Comparison of ENCODE assay signal across 21 cellular contexts in genomic region chr16:57759131-57759530, GRCh38. TPM values are rescaled to one million over a fixed set of nuclear protein-coding genes. Genes with fewer than 3 reads are reported as not detected.
A peak's percentile ranks its signal among the peaks of the same experiment; 100 is the strongest.
DNase-seq lines count a peak whose midpoint lies in the region; ATAC-seq, FAIRE-seq and TF ChIP-seq lines count a peak whose summit lies in the region.
"Had no signal": no experiment of that assay in that cellular context is flagged by ENCODE, and none has a peak within 500 bp of the region (broad histone marks: within the 10 kb centered on the region; RNA-seq: fewer than 3 reads in every experiment).

No MANE protein-coding gene starts in this region.

- H3K9me3 Mint-ChIP-seq in stimulated activated effector memory CD8-positive, alpha-beta T cell treated with anti-CD3 and anti-CD28 coated beads, Interleukin-12 subunit alpha, Interleukin-12 subunit beta, amount 100 ng/mL, for 72 hours = no peaks in the 10 kb centered on the region
- no peaks in the 10 kb centered on the region for H3K9me3 Mint-ChIP-seq in neural progenitor cell

- H3K9ac ChIP-seq in kidney (ENCODE audit: low read length in 2 of 2) (no peak overlapping the region), neural progenitor cell (no peak overlapping the region)

- no peak for FAIRE-seq in kidney (lab: Jason Lieb, UNC)
- FAIRE-seq: GM12891, HTR-8/SVneo had no signal

- POLR2A ChIA-PET in PC-9 (lab: Charles Lee; ENCODE audit: unreplicated experiment) = no interaction called here

- BruUV-seq in PC-9 (replicated peaks; lab: Mats Ljungman, UMichigan) = no TSS peak

- H3K4me2 ChIP-seq in PC-9 (peak overlapping the region; percentile 15; the same call in 1 of the 2 replicates), neural progenitor cell (no peak overlapping the region)

- H4K20me1 ChIP-seq in PC-9 (ENCODE audit: insufficient read depth) (peaks cover 5% of the 10 kb centered on the region; the same call in 1 of the 2 replicates), neural progenitor cell (ENCODE audit: low read depth) (no peaks in the 10 kb centered on the region)

- H3K27me3 ChIP-seq in PC-9 (ENCODE audit: insufficient read depth, low read depth) = no peaks in the 10 kb centered on the region
- no peaks in the 10 kb centered on the region for H3K27me3 ChIP-seq in neural progenitor cell

- H3K9me3 ChIP-seq in PC-9 (ENCODE audit: insufficient read depth, low read depth) (no peaks in the 10 kb centered on the region), kidney (ENCODE audit: control insufficient read depth in 1 of 2, low read length in 2 of 2) (no peaks in the 10 kb centered on the region), neural progenitor cell (ENCODE audit: low read depth) (no peaks in the 10 kb centered on the region)

- H3F3A ChIP-seq in PC-9 (ENCODE audit: insufficient read depth, low read depth) = peaks cover 9% of the 10 kb centered on the region; the same call in 1 of the 2 replicates
- H3F3A ChIP-seq in neural progenitor cell (ENCODE audit: low read depth) = no peaks in the 10 kb centered on the region

- H3K4me1 ChIP-seq in PC-9 (replicated peaks; ENCODE audit: insufficient read depth) = peaks cover 26% of the 10 kb centered on the region
- H3K4me1 ChIP-seq in kidney (ENCODE audit: control insufficient read depth in 1 of 2, insufficient read depth in 1 of 2, low read depth in 1 of 2, low read length in 2 of 2) = peaks cover 0 to 3% of the 10 kb centered on the region in 2 donors
- peaks cover 2% of the 10 kb centered on the region for H3K4me1 ChIP-seq in neural progenitor cell

- H3K36me3 Mint-ChIP-seq in stimulated activated effector memory CD8-positive, alpha-beta T cell treated with anti-CD3 and anti-CD28 coated beads, Interleukin-12 subunit alpha, Interleukin-12 subunit beta, amount 100 ng/mL, for 72 hours = peaks cover 12% of the 10 kb centered on the region
- no peaks in the 10 kb centered on the region for H3K36me3 Mint-ChIP-seq in neural progenitor cell

- peaks cover 13% of the 10 kb centered on the region for H3K4me1 Mint-ChIP-seq in stimulated activated effector memory CD8-positive, alpha-beta T cell treated with anti-CD3 and anti-CD28 coated beads, Interleukin-12 subunit alpha, Interleukin-12 subunit beta, amount 100 ng/mL, for 72 hours
- H3K4me1 Mint-ChIP-seq in neural progenitor cell = peaks cover 7% of the 10 kb centered on the region

- H2AFZ ChIP-seq in PC-9 (no peak overlapping the region), neural progenitor cell (replicated peaks) (no peak overlapping the region)

- no peak overlapping the region for H3K27ac ChIP-seq in PC-9
- H3K27ac ChIP-seq in kidney (ENCODE audit: low read depth in 2 of 2, low read length in 2 of 2) = no peak overlapping the region
- H3K27ac ChIP-seq in neural progenitor cell = no peak overlapping the region
- H3K27ac ChIP-seq: HL-60 had no signal

- no peaks in the 10 kb centered on the region for H3K79me2 ChIP-seq in PC-9 (ENCODE audit: low read depth)
- no peaks in the 10 kb centered on the region for H3K79me2 ChIP-seq in neural progenitor cell (ENCODE audit: low read depth)

- peak overlapping the region; percentile 43 for H3K27ac Mint-ChIP-seq in stimulated activated effector memory CD8-positive, alpha-beta T cell treated with anti-CD3 and anti-CD28 coated beads, Interleukin-12 subunit alpha, Interleukin-12 subunit beta, amount 100 ng/mL, for 72 hours
- H3K27ac Mint-ChIP-seq in neural progenitor cell = no peak overlapping the region

- ATAC-seq in Right ventricle myocardium inferior = no peak
- no peak for ATAC-seq in Right ventricle myocardium superior (ENCODE audit: poor library complexity)
- no peak for ATAC-seq in stimulated activated effector memory CD8-positive, alpha-beta T cell treated with anti-CD3 and anti-CD28 coated beads, Interleukin-12 subunit alpha, Interleukin-12 subunit beta, amount 100 ng/mL, for 72 hours

- intact Hi-C loops in Right ventricle myocardium inferior (cut with DNase I) = loop anchor here (2.0 to 10.0 kb wide), 2 partner anchors 42 to 246 kb away; partner anchors contain the start of genes USB1 and ZNF319
- intact Hi-C loops in Right ventricle myocardium superior (cut with DNase I) = loop anchor here (10.0 kb wide), 1 partner anchor 246 kb away; the partner anchor contains the start of genes USB1 and ZNF319
- intact Hi-C loops in PC-9 (cut with micrococcal nuclease; ENCODE audit: unreplicated experiment) = loop anchor here (1.0 kb wide), 1 partner anchor 39 kb away; no protein-coding TSS in a partner anchor
- intact Hi-C loops in kidney (cut with DNase I) = loop anchor here (5.0 kb wide), 1 partner anchor 108 kb away; no protein-coding TSS in a partner anchor

- CTCF ChIA-PET in PC-9 (lab: Charles Lee) = no interaction called here

- no peaks in the 10 kb centered on the region for H3K9me2 ChIP-seq in PC-9 (ENCODE audit: insufficient read depth)

- no peak for TF ChIP-seq CTCF in PC-9 (conservative IDR thresholded peaks at IDR 0.05)
- TF ChIP-seq CTCF in kidney (IDR thresholded peaks at IDR 0.05; ENCODE audit: borderline replicate concordance, extremely low read depth, insufficient read depth) = no peak
- TF ChIP-seq CTCF in neural progenitor cell (IDR thresholded peaks at IDR 0.05) = no peak

- H3K27me3 Mint-ChIP-seq in neural progenitor cell (ENCODE audit: insufficient read depth, low read depth) = peaks cover 10% of the 10 kb centered on the region

- H3K36me3 ChIP-seq in PC-9 (ENCODE audit: low read depth) (no peaks in the 10 kb centered on the region), kidney (ENCODE audit: control insufficient read depth in 1 of 2, insufficient read depth in 2 of 2, low read length in 2 of 2) (peaks cover 11 to 32% of the 10 kb centered on the region in 2 donors), neural progenitor cell (no peaks in the 10 kb centered on the region)

- DNase-seq in Right ventricle myocardium inferior (ENCODE audit: missing footprints) (peak; percentile 57), Right ventricle myocardium superior (no peak), PC-9 (no peak), kidney (peak; percentile 75), NCI-H2171 (lab: John Stamatoyannopoulos, UW) (no peak), neural progenitor cell (ENCODE audit: low spot score) (no peak)
- no peak for DNase-seq in stimulated activated effector memory CD8-positive, alpha-beta T cell treated with anti-CD3 and anti-CD28 coated beads, Interleukin-12 subunit alpha, Interleukin-12 subunit beta, amount 100 ng/mL, for 72 hours (ENCODE audit: low spot score in 2 of 2)
- no peak for DNase-seq in activated naive CD4-positive, alpha-beta T cell (lab: John Stamatoyannopoulos, UW)
- DNase-seq: C1 segment of cervical spinal cord; GDM1; GOT3; KG1; NCI-H1436; NCI-H2029; NCI-H2171 treated with DMSO at 0.1 percent for 48 hours; NCI-H446 treated with DMSO at 0.1 percent for 48 hours; NK-92 treated with Interleukin-12 subunit alpha and Interleukin-12 subunit beta, amount 100 ng/mL, for 24 hours; RPMI8226 had no signal

- H3K4me3 ChIP-seq in PC-9 (no peak overlapping the region), kidney (ENCODE audit: low read length in 2 of 2) (no peak overlapping the region), neural progenitor cell (no peak overlapping the region)

- H3K4me3 Mint-ChIP-seq in stimulated activated effector memory CD8-positive, alpha-beta T cell treated with anti-CD3 and anti-CD28 coated beads, Interleukin-12 subunit alpha, Interleukin-12 subunit beta, amount 100 ng/mL, for 72 hours = no peak overlapping the region
- H3K4me3 Mint-ChIP-seq in neural progenitor cell = no peak overlapping the region

RNA-seq across cellular contexts. Expression of gene KATNB1, which starts 23.6 kb away (rescaled TPM):
- total RNA-seq in Right ventricle myocardium inferior (8.5 TPM), Right ventricle myocardium superior (9.4 TPM), PC-9 (2021) (25.9 and 27.7 TPM in 2 replicates), kidney (14.5 TPM), neural progenitor cell (ENCODE audit: low replicate concordance) (33.5 and 48.2 TPM in 2 replicates)
- 13.9 TPM for polyA plus RNA-seq in kidney (ENCODE audit: insufficient read depth, low read depth, low replicate concordance)

RNA-seq across cellular contexts. Expression of gene KIFC3, which starts 43.2 kb away (rescaled TPM):
- total RNA-seq in Right ventricle myocardium inferior (55.3 TPM), Right ventricle myocardium superior (61.6 TPM), PC-9 (2021) (52.5 and 65.5 TPM in 2 replicates), kidney (109 TPM), neural progenitor cell (ENCODE audit: low replicate concordance) (0.28 and 1.6 TPM in 2 replicates)
- polyA plus RNA-seq in kidney (ENCODE audit: insufficient read depth, low read depth, low replicate concordance) = 74.9 TPM

Comparison
In these comparisons a context has a peak if more than half of its experiments do, and no peak if none do; other contexts are left out.
1. DNase-seq: peak in Right ventricle myocardium inferior (single experiment) and kidney (single experiment); none in Right ventricle myocardium superior (single experiment), PC-9 (0 of 2), stimulated activated effector memory CD8-positive, alpha-beta T cell treated with anti-CD3 and anti-CD28 coated beads, Interleukin-12 subunit alpha, Interleukin-12 subunit beta, amount 100 ng/mL, for 72 hours (0 of 2), NCI-H2171 (single experiment), activated naive CD4-positive, alpha-beta T cell (0 of 4) and neural progenitor cell (single experiment).
2. RNA of gene KIFC3, which starts 43.2 kb away (total RNA-seq): 109 TPM in kidney (single experiment), 61.6 TPM in Right ventricle myocardium superior (single experiment), 55.3 TPM in Right ventricle myocardium inferior (single experiment) and 52.5 to 65.5 TPM in PC-9; 0.28 to 1.6 TPM in neural progenitor cell; every median in the first group is over 10 times any median in the second.